In genomic region chr17:9022553-9023388, GRCh38 we compare ENCODE assay signal across 10 cellular contexts. TPM values are rescaled to one million over a fixed set of nuclear protein-coding genes. Genes with fewer than 3 reads are reported as not detected.
DNase-seq lines count a peak whose midpoint lies in the region; ATAC-seq and TF ChIP-seq lines count a peak whose summit lies in the region.
"Had no signal": no experiment of that assay in that cellular context is flagged by ENCODE, and none has a peak within 500 bp of the region (broad histone marks: within the 10 kb centered on the region; RNA-seq: fewer than 3 reads in every experiment).

No MANE protein-coding gene starts in this region.

- H3K4me3 Mint-ChIP-seq in activated CD4-positive, alpha-beta memory T cell treated with anti-CD3 and anti-CD28 coated beads, Interleukin-2, amount 10 ng/mL, durations not matched to agents 7 days and 5 days = peak overlapping the region; percentile 74
- peak overlapping the region; percentile 83 for H3K4me3 Mint-ChIP-seq in progenitor cell of endocrine pancreas (ENCODE audit: low read depth)

- peaks cover 4% of the 10 kb centered on the region for H3K4me1 Mint-ChIP-seq in activated CD4-positive, alpha-beta memory T cell treated with anti-CD3 and anti-CD28 coated beads, Interleukin-2, amount 10 ng/mL, durations not matched to agents 7 days and 5 days
- H3K4me1 Mint-ChIP-seq in progenitor cell of endocrine pancreas (ENCODE audit: low read depth) = peaks cover 2% of the 10 kb centered on the region

- DNase-seq in ELF-1 (ENCODE audit: low read depth, low spot score) = peak; percentile 68
- no peak for DNase-seq in activated CD4-positive, alpha-beta memory T cell treated with anti-CD3 and anti-CD28 coated beads, Interleukin-2, amount 10 ng/mL, durations not matched to agents 7 days and 5 days
- peak in 1 of 2 donors; percentile 41 for DNase-seq in foreskin keratinocyte
- peak; percentile 16 for DNase-seq in progenitor cell of endocrine pancreas (ENCODE audit: low spot score, unreplicated experiment)
- DNase-seq in pons (ENCODE audit: low spot score) = no peak
- no peak for DNase-seq in NCI-H1694 (lab: John Stamatoyannopoulos, UW)

- no peak for TF ChIP-seq CTCF in foreskin keratinocyte (conservative IDR thresholded peaks at IDR 0.05)
- TF ChIP-seq CTCF in progenitor cell of endocrine pancreas (IDR thresholded peaks at IDR 0.05; ENCODE audit: unreplicated experiment) = peak; percentile 9

- H3K27ac ChIP-seq in foreskin keratinocyte = no peak overlapping the region

- ATAC-seq in foreskin keratinocyte (peak; percentile 33), HG03280 (IDR thresholded peaks at IDR 0.05; ENCODE audit: unreplicated experiment) (no peak), HG03135 (IDR thresholded peaks at IDR 0.05; ENCODE audit: unreplicated experiment) (no peak)
- ATAC-seq: HCT116 had no signal

- H3K9me3 Mint-ChIP-seq in activated CD4-positive, alpha-beta memory T cell treated with anti-CD3 and anti-CD28 coated beads, Interleukin-2, amount 10 ng/mL, durations not matched to agents 7 days and 5 days = no peaks in the 10 kb centered on the region
- H3K9me3 Mint-ChIP-seq in progenitor cell of endocrine pancreas (ENCODE audit: low read depth) = no peaks in the 10 kb centered on the region
- H3K9me3 Mint-ChIP-seq: activated naive CD4-positive, alpha-beta T cell treated with anti-CD3 and anti-CD28 coated beads, Interleukin-2, amount 50 U/mL, for 72 hours had no signal

- peak overlapping the region; percentile 44 for H3K27ac Mint-ChIP-seq in activated CD4-positive, alpha-beta memory T cell treated with anti-CD3 and anti-CD28 coated beads, Interleukin-2, amount 10 ng/mL, durations not matched to agents 7 days and 5 days
- peak overlapping the region; percentile 73 for H3K27ac Mint-ChIP-seq in progenitor cell of endocrine pancreas

- H3K36me3 Mint-ChIP-seq in activated CD4-positive, alpha-beta memory T cell treated with anti-CD3 and anti-CD28 coated beads, Interleukin-2, amount 10 ng/mL, durations not matched to agents 7 days and 5 days (ENCODE audit: low read depth) = peaks cover 3% of the 10 kb centered on the region
- no peaks in the 10 kb centered on the region for H3K36me3 Mint-ChIP-seq in progenitor cell of endocrine pancreas (ENCODE audit: insufficient read depth)

- CTCF ChIA-PET in activated CD4-positive, alpha-beta memory T cell treated with anti-CD3 and anti-CD28 coated beads, Interleukin-2, amount 10 ng/mL, durations not matched to agents 7 days and 5 days (lab: Charles Lee) = no interaction called here

- H3K27me3 ChIP-seq in foreskin keratinocyte = peaks cover 84% of the 10 kb centered on the region

- peaks cover 64% of the 10 kb centered on the region for H3K27me3 Mint-ChIP-seq in activated CD4-positive, alpha-beta memory T cell treated with anti-CD3 and anti-CD28 coated beads, Interleukin-2, amount 10 ng/mL, durations not matched to agents 7 days and 5 days
- H3K27me3 Mint-ChIP-seq in progenitor cell of endocrine pancreas = peaks cover 72% of the 10 kb centered on the region

- POLR2A ChIA-PET in activated CD4-positive, alpha-beta memory T cell treated with anti-CD3 and anti-CD28 coated beads, Interleukin-2, amount 10 ng/mL, durations not matched to agents 7 days and 5 days (lab: Charles Lee) = no interaction called here

- no peaks in the 10 kb centered on the region for H3K4me1 ChIP-seq in foreskin keratinocyte

RNA-seq across cellular contexts. Expression of gene NTN1, which starts 1.5 kb away (rescaled TPM):
- not detected for total RNA-seq in activated CD4-positive, alpha-beta memory T cell treated with anti-CD3 and anti-CD28 coated beads, Interleukin-2, amount 10 ng/mL, durations not matched to agents 7 days and 5 days
- total RNA-seq in foreskin keratinocyte (0.78 and 0.85 TPM in 2 replicates), progenitor cell of endocrine pancreas (3.3 and 4.4 TPM in 2 replicates)
- polyA plus RNA-seq in foreskin keratinocyte = 0.47 and 0.48 TPM in 2 replicates

RNA-seq across cellular contexts. Expression of gene PIK3R5, which starts 57.3 kb away (rescaled TPM):
- total RNA-seq in activated CD4-positive, alpha-beta memory T cell treated with anti-CD3 and anti-CD28 coated beads, Interleukin-2, amount 10 ng/mL, durations not matched to agents 7 days and 5 days = 10 to 100 TPM; 50.3 to 52.7 TPM
- not detected in 2 replicates for total RNA-seq in foreskin keratinocyte
- polyA plus RNA-seq in foreskin keratinocyte = not detected in 2 replicates
- total RNA-seq in progenitor cell of endocrine pancreas = 0.29 and 0.50 TPM in 2 replicates

Comparison
In these comparisons a context has a peak if more than half of its experiments do, and no peak if none do; other contexts are left out.
1. DNase-seq: peak in ELF-1 (single experiment) and progenitor cell of endocrine pancreas (single experiment); none in activated CD4-positive, alpha-beta memory T cell treated with anti-CD3 and anti-CD28 coated beads, Interleukin-2, amount 10 ng/mL, durations not matched to agents 7 days and 5 days (single experiment), pons (single experiment) and NCI-H1694 (single experiment).
2. RNA of gene PIK3R5, which starts 57.3 kb away (total RNA-seq): 50.3 to 52.7 TPM in activated CD4-positive, alpha-beta memory T cell treated with anti-CD3 and anti-CD28 coated beads, Interleukin-2, amount 10 ng/mL, durations not matched to agents 7 days and 5 days; 0.29 to 0.50 TPM in progenitor cell of endocrine pancreas and not detected in foreskin keratinocyte; every median in the first group is over 10 times any median in the second.